ENCODE assay signal across 11 cellular contexts in the genomic region with DNA sequence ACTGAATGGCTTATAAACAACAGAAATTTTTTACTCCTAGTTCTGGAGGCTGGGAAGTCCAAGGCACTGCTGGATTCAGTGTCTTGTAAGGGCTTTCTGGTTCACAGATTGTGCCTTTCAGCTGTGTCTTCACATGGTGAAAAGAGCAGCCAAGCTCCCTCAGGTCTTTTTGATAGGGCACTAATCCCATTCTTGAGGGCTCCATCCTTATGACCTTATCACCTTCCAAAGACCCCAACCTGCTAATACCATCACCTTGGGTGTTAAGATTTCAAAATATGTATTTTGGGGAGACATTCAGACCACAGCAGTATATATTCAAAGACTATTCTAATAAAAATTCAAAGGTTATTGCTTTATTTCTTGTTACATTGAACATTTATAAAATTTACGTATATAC.
"Had no signal": no experiment of that assay in that cellular context is flagged by ENCODE, and none has a peak within 500 bp of the region (broad histone marks: within the 10 kb centered on the region; RNA-seq: fewer than 3 reads in every experiment).

No MANE protein-coding gene starts in this region.

- DNase-seq: GM23248, GOT3, H7, H9, HCEC 1CT, HFFc6 had no signal

- H3K4me3 ChIP-seq: GM23248, GM23338, HAP-1 had no signal

- H3K9ac ChIP-seq: GM23248 had no signal

- H2AFZ ChIP-seq: GM23248, GM23338 had no signal

- H3K27ac ChIP-seq: GM23248 had no signal

- FAIRE-seq: H1, H54 had no signal

- H3K36me3 ChIP-seq: HAP-1 had no signal

- H3K4me1 ChIP-seq: HAP-1 had no signal

- H3K9me3 ChIP-seq: HAP-1 had no signal

- ATAC-seq: GM23338, HCT116 had no signal

- H3K4me2 ChIP-seq: GM23338 had no signal
